Comparison of ENCODE assay signal across 29 cellular contexts in the genomic region with DNA sequence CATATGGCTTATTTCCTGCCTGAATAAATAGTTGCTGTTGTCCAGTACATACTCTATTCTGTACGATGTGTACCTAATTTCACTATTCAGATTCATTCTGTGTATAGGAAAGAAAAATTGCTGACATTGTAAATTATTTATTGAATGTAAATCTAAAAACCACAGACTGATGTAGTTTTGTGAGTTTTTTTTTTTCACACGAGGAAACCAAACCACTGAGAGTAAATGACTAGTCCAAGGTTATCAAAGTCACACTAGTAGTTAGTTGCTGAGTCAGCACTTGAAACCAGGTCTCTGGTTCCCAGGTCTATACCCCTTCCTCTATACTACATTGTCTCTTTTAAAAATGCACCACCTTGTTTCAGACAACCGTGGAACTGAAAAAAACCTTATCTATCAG.
"Had no signal": no experiment of that assay in that cellular context is flagged by ENCODE, and none has a peak within 500 bp of the region (broad histone marks: within the 10 kb centered on the region; RNA-seq: fewer than 3 reads in every experiment).

No MANE protein-coding gene starts in this region.

- H3K27me3 Mint-ChIP-seq: naive B cell; stimulated activated naive CD8-positive, alpha-beta T cell treated with anti-CD3 and anti-CD28 coated beads, Interleukin-15, Interleukin-2, amounts not matched to agents 100 ng/mL and 50 ng/mL, for 24 hours had no signal

- H3K36me3 Mint-ChIP-seq: immature natural killer cell; mesothelial cell of epicardium; naive B cell; natural killer cell; stimulated activated effector memory CD8-positive, alpha-beta T cell treated with anti-CD3 and anti-CD28 coated beads, Interleukin-12 subunit alpha, Interleukin-12 subunit beta, amount 100 ng/mL, for 72 hours had no signal

- H3K9me3 ChIP-seq: left lung, lower lobe of right lung, pancreas, prostate gland, sigmoid colon, spleen, suprapubic skin, thoracic aorta, tibial artery, upper lobe of right lung had no signal

- H3K9me3 Mint-ChIP-seq: immature natural killer cell; mesothelial cell of epicardium; naive B cell; stimulated activated effector memory CD8-positive, alpha-beta T cell treated with anti-CD3 and anti-CD28 coated beads, Interleukin-12 subunit alpha, Interleukin-12 subunit beta, amount 100 ng/mL, for 72 hours; stimulated activated naive CD8-positive, alpha-beta T cell treated with anti-CD3 and anti-CD28 coated beads, Interleukin-15, Interleukin-2, amounts not matched to agents 100 ng/mL and 50 ng/mL, for 24 hours had no signal

- H3K4me3 Mint-ChIP-seq: immature natural killer cell; mesothelial cell of epicardium; naive B cell; natural killer cell; stimulated activated effector memory CD8-positive, alpha-beta T cell treated with anti-CD3 and anti-CD28 coated beads, Interleukin-12 subunit alpha, Interleukin-12 subunit beta, amount 100 ng/mL, for 72 hours; stimulated activated naive CD8-positive, alpha-beta T cell treated with anti-CD3 and anti-CD28 coated beads, Interleukin-15, Interleukin-2, amounts not matched to agents 100 ng/mL and 50 ng/mL, for 24 hours had no signal

- DNase-seq: hypothalamus; immature natural killer cell; kidney; left colon; left lung; lower lobe of right lung; mammary epithelial cell; mesenchymal stem cell; naive B cell; natural killer cell; pancreas; posterior cingulate gyrus; retina; right cardiac atrium; sigmoid colon; small intestine; spleen; stimulated activated CD4-positive, alpha-beta T cell treated with anti-CD3 and anti-CD28 coated beads, Interleukin-4, amount 100 ng/mL, for 24 hours; stimulated activated naive CD4-positive, alpha-beta T cell; tibial artery; upper lobe of right lung had no signal

- H3K4me1 Mint-ChIP-seq: immature natural killer cell; naive B cell; natural killer cell; stimulated activated effector memory CD8-positive, alpha-beta T cell treated with anti-CD3 and anti-CD28 coated beads, Interleukin-12 subunit alpha, Interleukin-12 subunit beta, amount 100 ng/mL, for 72 hours had no signal

- H3K27me3 ChIP-seq: left lung, pancreas, sigmoid colon, spleen, suprapubic skin, tibial artery, upper lobe of right lung had no signal

- H3K27ac ChIP-seq: left lung, lower lobe of right lung, pancreas, prostate gland, sigmoid colon, spleen, suprapubic skin, thoracic aorta, tibial artery, upper lobe of right lung had no signal

- ATAC-seq: left colon; left lung; lower lobe of right lung; natural killer cell; pancreas; right cardiac atrium; stimulated activated effector memory CD8-positive, alpha-beta T cell treated with anti-CD3 and anti-CD28 coated beads, Interleukin-12 subunit alpha, Interleukin-12 subunit beta, amount 100 ng/mL, for 72 hours; upper lobe of right lung had no signal

- H3K36me3 ChIP-seq: left lung, lower lobe of right lung, pancreas, prostate gland, sigmoid colon, spleen, suprapubic skin, thoracic aorta, tibial artery, upper lobe of right lung had no signal

- H3K4me3 ChIP-seq: left lung, lower lobe of right lung, pancreas, prostate gland, sigmoid colon, spleen, suprapubic skin, thoracic aorta, tibial artery, upper lobe of right lung had no signal

- H3K4me1 ChIP-seq: left lung, lower lobe of right lung, pancreas, prostate gland, sigmoid colon, spleen, suprapubic skin, tibial artery, upper lobe of right lung had no signal

- FAIRE-seq: islet of Langerhans, kidney, pancreas, small intestine, urothelium cell line had no signal

- H3K27ac Mint-ChIP-seq: immature natural killer cell; mesothelial cell of epicardium; naive B cell; natural killer cell; stimulated activated effector memory CD8-positive, alpha-beta T cell treated with anti-CD3 and anti-CD28 coated beads, Interleukin-12 subunit alpha, Interleukin-12 subunit beta, amount 100 ng/mL, for 72 hours; stimulated activated naive CD8-positive, alpha-beta T cell treated with anti-CD3 and anti-CD28 coated beads, Interleukin-15, Interleukin-2, amounts not matched to agents 100 ng/mL and 50 ng/mL, for 24 hours had no signal
